In genomic region chr22:43541462-43542407, GRCh38 we compare ENCODE assay signal across 30 cellular contexts.
"Had no signal": no experiment of that assay in that cellular context is flagged by ENCODE, and none has a peak within 500 bp of the region (broad histone marks: within the 10 kb centered on the region; RNA-seq: fewer than 3 reads in every experiment).

No MANE protein-coding gene starts in this region.

- H3K36me3 Mint-ChIP-seq: activated naive CD4-positive, alpha-beta T cell treated with anti-CD3 and anti-CD28 coated beads, Interleukin-2, amount 50 U/mL, for 24 hours; activated naive CD8-positive, alpha-beta T cell treated with anti-CD3 and anti-CD28 coated beads, Interleukin-2, amount 10 ng/mL, durations not matched to agents 7 days and 5 days had no signal

- H3K4me1 ChIP-seq: ascending aorta had no signal

- ATAC-seq: activated CD4-positive, alpha-beta T cell treated with anti-CD3 and anti-CD28 coated beads for 36 hours; activated CD4-positive, CD25-positive, alpha-beta regulatory T cell treated with anti-CD3 and anti-CD28 coated beads, Interleukin-2, amount 50 U/mL, for 24 hours; activated CD8-positive, alpha-beta T cell treated with anti-CD3 and anti-CD28 coated beads, Interleukin-2, amount 10 ng/mL, durations not matched to agents 7 days and 5 days; Panc1; WTC11 had no signal

- H3K9ac ChIP-seq: SK-N-SH had no signal

- H3K9me3 Mint-ChIP-seq: activated CD4-positive, alpha-beta T cell treated with anti-CD3 and anti-CD28 coated beads, Interleukin-2, amount 10 ng/mL, durations not matched to agents 7 days and 5 days; activated naive CD4-positive, alpha-beta T cell treated with anti-CD3 and anti-CD28 coated beads, Interleukin-2, amount 50 U/mL, for 24 hours; activated naive CD8-positive, alpha-beta T cell treated with anti-CD3 and anti-CD28 coated beads, Interleukin-2, amount 10 ng/mL, durations not matched to agents 7 days and 5 days; T-helper 1 cell treated with Interleukin-12 subunit alpha and Interleukin-12 subunit beta and Interleukin-4 antibody, amounts not matched to agents 30 μg/mL and 1 μg/mL, for 36 hours; T-helper 2 cell treated with Interferon-gamma antibody and Interleukin-4, amounts not matched to agents 5 μg/mL and 100 μg/mL, for 36 hours had no signal

- H3K4me3 Mint-ChIP-seq: activated CD4-positive, alpha-beta T cell treated with anti-CD3 and anti-CD28 coated beads for 36 hours; activated CD4-positive, alpha-beta T cell treated with anti-CD3 and anti-CD28 coated beads, Interleukin-2, amount 10 ng/mL, durations not matched to agents 7 days and 5 days; activated CD8-positive, alpha-beta T cell treated with anti-CD3 and anti-CD28 coated beads, Interleukin-2, amount 10 ng/mL, durations not matched to agents 7 days and 5 days; activated naive CD4-positive, alpha-beta T cell treated with anti-CD3 and anti-CD28 coated beads, Interleukin-2, amount 50 U/mL, for 24 hours; activated naive CD8-positive, alpha-beta T cell treated with anti-CD3 and anti-CD28 coated beads, Interleukin-2, amount 10 ng/mL, durations not matched to agents 7 days and 5 days; T-helper 1 cell treated with Interleukin-12 subunit alpha and Interleukin-12 subunit beta and Interleukin-4 antibody, amounts not matched to agents 30 μg/mL and 1 μg/mL, for 36 hours; T-helper 2 cell treated with Interferon-gamma antibody and Interleukin-4, amounts not matched to agents 5 μg/mL and 100 μg/mL, for 36 hours; WTC11 had no signal

- H3K27me3 ChIP-seq: ascending aorta had no signal

- H3K4me2 ChIP-seq: SK-N-SH had no signal

- H3K4me1 Mint-ChIP-seq: activated CD4-positive, alpha-beta T cell treated with anti-CD3 and anti-CD28 coated beads for 36 hours; activated CD4-positive, alpha-beta T cell treated with anti-CD3 and anti-CD28 coated beads, Interleukin-2, amount 10 ng/mL, durations not matched to agents 7 days and 5 days; activated naive CD4-positive, alpha-beta T cell treated with anti-CD3 and anti-CD28 coated beads, Interleukin-2, amount 50 U/mL, for 24 hours; activated naive CD8-positive, alpha-beta T cell treated with anti-CD3 and anti-CD28 coated beads, Interleukin-2, amount 10 ng/mL, durations not matched to agents 7 days and 5 days had no signal

- H3K27ac Mint-ChIP-seq: activated CD4-positive, alpha-beta T cell treated with anti-CD3 and anti-CD28 coated beads for 36 hours; activated CD4-positive, alpha-beta T cell treated with anti-CD3 and anti-CD28 coated beads, Interleukin-2, amount 10 ng/mL, durations not matched to agents 7 days and 5 days; activated CD8-positive, alpha-beta T cell treated with anti-CD3 and anti-CD28 coated beads, Interleukin-2, amount 10 ng/mL, durations not matched to agents 7 days and 5 days; activated naive CD8-positive, alpha-beta T cell treated with anti-CD3 and anti-CD28 coated beads, Interleukin-2, amount 10 ng/mL, durations not matched to agents 7 days and 5 days; T-helper 1 cell treated with Interleukin-12 subunit alpha and Interleukin-12 subunit beta and Interleukin-4 antibody, amounts not matched to agents 30 μg/mL and 1 μg/mL, for 36 hours; T-helper 2 cell treated with Interferon-gamma antibody and Interleukin-4, amounts not matched to agents 5 μg/mL and 100 μg/mL, for 36 hours; WTC11 had no signal

- H3K27me3 Mint-ChIP-seq: activated CD4-positive, alpha-beta T cell treated with anti-CD3 and anti-CD28 coated beads, Interleukin-2, amount 10 ng/mL, durations not matched to agents 7 days and 5 days had no signal

- DNase-seq: activated CD4-positive, alpha-beta T cell treated with anti-CD3 and anti-CD28 coated beads for 36 hours; activated CD4-positive, alpha-beta T cell treated with anti-CD3 and anti-CD28 coated beads, Interleukin-2, amount 10 ng/mL, durations not matched to agents 7 days and 5 days; activated CD4-positive, alpha-beta T cell treated with anti-CD3 and anti-CD28 coated beads, Interleukin-2, amount 50 U/mL, for 48 hours; activated CD8-positive, alpha-beta memory T cell treated with anti-CD3 and anti-CD28 coated beads, Interleukin-2, amount 50 U/mL, for 4 hours; activated CD8-positive, alpha-beta T cell treated with anti-CD3 and anti-CD28 coated beads, Interleukin-2, amount 10 ng/mL, durations not matched to agents 7 days and 5 days; activated gamma-delta T cell; activated naive CD4-positive, alpha-beta T cell treated with Interleukin-2 at 50 U/mL for 16 hours; activated naive CD8-positive, alpha-beta T cell treated with anti-CD3 and anti-CD28 coated beads, Interleukin-2, amount 10 ng/mL, durations not matched to agents 7 days and 5 days; amygdala; Karpas-422; KBM-7; NCI-H1105 treated with DMSO at 0.1 percent for 48 hours; NCI-H1436; NCI-H1694; NCI-H1930; NCI-H2081 treated with DMSO at 0.1 percent for 48 hours; NCI-H226; NCI-H446 treated with DMSO at 0.1 percent for 48 hours; NCI-H524; RPMI8226; SHP77 treated with DMSO at 0.1 percent for 48 hours; SK-N-SH had no signal

- H3K27ac ChIP-seq: ascending aorta, SJSA1 had no signal

- H3K9me3 ChIP-seq: ascending aorta, SJSA1, SK-N-SH had no signal
